In genomic region chr11:111727431-111727830, GRCh38 we compare ENCODE assay signal across 19 cellular contexts.
"Had no signal": no experiment of that assay in that cellular context is flagged by ENCODE, and none has a peak within 500 bp of the region (broad histone marks: within the 10 kb centered on the region; RNA-seq: fewer than 3 reads in every experiment).

No MANE protein-coding gene starts in this region.

- DNase-seq: activated CD4-positive, alpha-beta T cell treated with anti-CD3 and anti-CD28 coated beads for 4 hours; activated CD8-positive, alpha-beta memory T cell treated with anti-CD3 and anti-CD28 coated beads, Interleukin-2, amount 50 U/mL, for 4 hours; activated CD8-positive, alpha-beta T cell treated with anti-CD3 and anti-CD28 coated beads for 36 hours; activated naive CD4-positive, alpha-beta T cell treated with Interleukin-2 at 50 U/mL for 16 hours; activated naive CD8-positive, alpha-beta T cell treated with anti-CD3 and anti-CD28 coated beads, Interleukin-2, amount 50 U/mL, for 24 hours; colonic mucosa; effector CD8-positive, alpha-beta T cell; kidney; naive B cell; stimulated activated CD4-positive, alpha-beta T cell treated with anti-CD3 and anti-CD28 coated beads, Interleukin-2, amount 100 ng/mL, for 24 hours; T1000; thyroid gland; WERI-Rb-1 had no signal

- H3K4me2 ChIP-seq: hepatocyte had no signal

- H2AFZ ChIP-seq: hepatocyte had no signal

- H3K4me3 ChIP-seq: cardiac muscle cell, colonic mucosa, hepatocyte, lung, thyroid gland had no signal

- H3K36me3 ChIP-seq: colonic mucosa had no signal

- H3K27ac ChIP-seq: cardiac muscle cell, colonic mucosa, hepatocyte, neutrophil, WERI-Rb-1 had no signal

- FAIRE-seq: astrocyte, kidney had no signal

- ATAC-seq: activated CD8-positive, alpha-beta T cell treated with anti-CD3 and anti-CD28 coated beads for 36 hours; activated naive CD8-positive, alpha-beta T cell treated with anti-CD3 and anti-CD28 coated beads, Interleukin-2, amount 50 U/mL, for 24 hours; sciatic nerve had no signal

- H3K27me3 ChIP-seq: cardiac muscle cell, colonic mucosa, hepatocyte, neutrophil, thyroid gland had no signal

- H3K9me3 ChIP-seq: colonic mucosa, neutrophil, thyroid gland had no signal

- H3K4me1 ChIP-seq: colonic mucosa had no signal

- H3K79me2 ChIP-seq: hepatocyte had no signal
